In the genomic region with DNA sequence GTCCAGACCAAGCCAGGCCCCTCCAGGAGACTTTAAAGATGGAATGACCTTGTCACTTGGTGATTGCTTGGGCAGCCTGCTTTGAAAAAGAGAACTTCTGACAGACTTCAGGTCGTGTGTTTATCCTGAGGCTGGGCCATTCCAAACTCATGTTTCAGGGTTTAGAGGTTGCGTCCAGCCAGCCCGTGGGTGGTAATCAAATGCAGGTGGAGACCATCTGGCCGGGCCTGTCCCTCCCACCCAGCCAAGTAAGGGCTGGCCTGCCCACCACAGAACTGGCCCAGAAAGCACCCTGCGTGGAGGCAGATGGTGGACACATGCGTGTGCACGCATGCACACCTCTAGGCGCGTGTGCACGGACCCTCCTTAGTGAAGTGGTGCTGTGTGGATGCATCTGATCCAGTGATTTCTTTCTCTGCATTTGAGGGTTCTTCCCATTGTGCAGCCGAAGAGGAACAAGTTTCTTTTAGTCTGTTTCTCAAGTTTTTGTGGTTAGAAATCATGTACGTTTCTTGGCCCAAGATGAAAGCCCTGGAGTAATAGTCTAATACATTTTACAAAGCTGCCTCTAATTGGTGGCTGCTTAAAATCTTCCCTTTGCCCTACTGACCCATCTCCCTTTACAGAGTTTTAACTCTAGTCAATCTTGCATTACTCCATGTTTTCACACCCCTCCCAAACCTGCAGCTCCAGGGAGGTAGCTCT, we compare ENCODE assay signal across 13 cellular contexts. TPM values are rescaled to one million over a fixed set of nuclear protein-coding genes. Genes with fewer than 3 reads are reported as not detected.
A peak's percentile ranks its signal among the peaks of the same experiment; 100 is the strongest.
DNase-seq lines count a peak whose midpoint lies in the region; ATAC-seq and TF ChIP-seq lines count a peak whose summit lies in the region.
"Had no signal": no experiment of that assay in that cellular context is flagged by ENCODE, and none has a peak within 500 bp of the region (broad histone marks: within the 10 kb centered on the region; RNA-seq: fewer than 3 reads in every experiment).

No MANE protein-coding gene starts in this region.

- intact Hi-C loops in gastrocnemius medialis (cut with DNase I; ENCODE audit: low total_unique reads): no loop called here

- peak overlapping the region; percentile 55 for H3K27ac Mint-ChIP-seq in HFFc6
- H3K27ac Mint-ChIP-seq in mesothelial cell of epicardium: peak overlapping the region; percentile 75
- H3K27ac Mint-ChIP-seq: activated B cell treated with CpG ODN at 0.5 μM for 24 hours; stimulated activated naive CD8-positive, alpha-beta T cell treated with anti-CD3 and anti-CD28 coated beads, Interleukin-15, Interleukin-2, amounts not matched to agents 100 ng/mL and 50 ng/mL, for 24 hours had no signal

- no peak for TF ChIP-seq POLR2A in gastrocnemius medialis (IDR thresholded peaks at IDR 0.05)

- H3K27ac ChIP-seq in BLaER1 treated with 17β-estradiol and CSF1 and Interleukin-3, amounts not matched to agents 10 nM and 100 nM: peak overlapping the region in 1 of 11 experiments; percentile 6; a peak in 1 of 22 replicates
- H3K27ac ChIP-seq in gastrocnemius medialis: no peak overlapping the region

- DNase-seq in HFFc6 (peak; percentile 48), cerebellar cortex (ENCODE audit: low spot score) (peak; percentile 86), mesothelial cell of epicardium (ENCODE audit: low spot score in 2 of 2, unreplicated experiment in 2 of 2) (no peak), T-helper 2 cell (no peak), gastrocnemius medialis (no peak), NCI-H2171 (lab: John Stamatoyannopoulos, UW) (no peak)
- DNase-seq: activated B cell treated with CpG ODN at 0.5 μM for 24 hours, Calu3, NCI-H1092, small intestine had no signal

- ATAC-seq in GM18498 (IDR thresholded peaks at IDR 0.05; ENCODE audit: unreplicated experiment) (no peak), gastrocnemius medialis (no peak)

- no peak for TF ChIP-seq CTCF in HFFc6 (IDR thresholded peaks at IDR 0.05)
- TF ChIP-seq CTCF in mesothelial cell of epicardium (IDR thresholded peaks at IDR 0.05; ENCODE audit: unreplicated experiment): no peak
- no peak for TF ChIP-seq CTCF in gastrocnemius medialis (IDR thresholded peaks at IDR 0.05 in 4 of 5, conservative IDR thresholded peaks at IDR 0.05 in 1 of 5)

- no peaks in the 10 kb centered on the region for H3K9me3 Mint-ChIP-seq in HFFc6
- H3K9me3 Mint-ChIP-seq in mesothelial cell of epicardium: peaks cover 5% of the 10 kb centered on the region
- H3K9me3 Mint-ChIP-seq: activated B cell treated with CpG ODN at 0.5 μM for 24 hours; stimulated activated naive CD8-positive, alpha-beta T cell treated with anti-CD3 and anti-CD28 coated beads, Interleukin-15, Interleukin-2, amounts not matched to agents 100 ng/mL and 50 ng/mL, for 24 hours had no signal

- H3K4me1 Mint-ChIP-seq in HFFc6 (ENCODE audit: low read depth): peaks cover 44% of the 10 kb centered on the region
- H3K4me1 Mint-ChIP-seq in mesothelial cell of epicardium: peaks cover 15% of the 10 kb centered on the region

- no peaks in the 10 kb centered on the region for H3K27me3 ChIP-seq in BLaER1 treated with 17β-estradiol and CSF1 and Interleukin-3, amounts not matched to agents 10 nM and 100 nM
- H3K27me3 ChIP-seq in gastrocnemius medialis: no peaks in the 10 kb centered on the region

- peaks cover 0 to 8% (median 0%) of the 10 kb centered on the region in 11 experiments; a peak in 2 of 22 replicates for H3K9me3 ChIP-seq in BLaER1 treated with 17β-estradiol and CSF1 and Interleukin-3, amounts not matched to agents 10 nM and 100 nM (replicated peaks in 1 of 11)
- no peaks in the 10 kb centered on the region for H3K9me3 ChIP-seq in gastrocnemius medialis

- H3K36me3 ChIP-seq in BLaER1 treated with 17β-estradiol and CSF1 and Interleukin-3, amounts not matched to agents 10 nM and 100 nM: peaks cover 18 to 58% (median 28%) of the 10 kb centered on the region in 11 experiments
- no peaks in the 10 kb centered on the region for H3K36me3 ChIP-seq in gastrocnemius medialis

- peaks cover 10% of the 10 kb centered on the region; the same call in 1 of the 2 replicates for H3K36me3 Mint-ChIP-seq in HFFc6 (ENCODE audit: low read depth)
- peaks cover 19% of the 10 kb centered on the region for H3K36me3 Mint-ChIP-seq in mesothelial cell of epicardium

- no peak overlapping the region for H3K4me3 ChIP-seq in BLaER1 treated with 17β-estradiol and CSF1 and Interleukin-3, amounts not matched to agents 10 nM and 100 nM
- H3K4me3 ChIP-seq in gastrocnemius medialis: no peak overlapping the region

- H3K9ac ChIP-seq in BLaER1 treated with 17β-estradiol and CSF1 and Interleukin-3, amounts not matched to agents 10 nM and 100 nM: no peak overlapping the region

- H3K4me3 Mint-ChIP-seq in HFFc6 (peak overlapping the region; percentile 25), mesothelial cell of epicardium (no peak overlapping the region)
- H3K4me3 Mint-ChIP-seq: activated B cell treated with CpG ODN at 0.5 μM for 24 hours; stimulated activated naive CD8-positive, alpha-beta T cell treated with anti-CD3 and anti-CD28 coated beads, Interleukin-15, Interleukin-2, amounts not matched to agents 100 ng/mL and 50 ng/mL, for 24 hours had no signal

- H3K27me3 Mint-ChIP-seq in HFFc6 (ENCODE audit: insufficient read depth) (peaks cover 5% of the 10 kb centered on the region; the same call in 1 of the 2 replicates), mesothelial cell of epicardium (ENCODE audit: low read depth) (no peaks in the 10 kb centered on the region)
- H3K27me3 Mint-ChIP-seq: activated B cell treated with CpG ODN at 0.5 μM for 24 hours; stimulated activated naive CD8-positive, alpha-beta T cell treated with anti-CD3 and anti-CD28 coated beads, Interleukin-15, Interleukin-2, amounts not matched to agents 100 ng/mL and 50 ng/mL, for 24 hours had no signal

- H3K4me2 ChIP-seq in BLaER1 treated with 17β-estradiol and CSF1 and Interleukin-3, amounts not matched to agents 10 nM and 100 nM: peak overlapping the region; percentile 13 to 73 (median 46); a peak in 21 of 22 replicates

- in situ Hi-C loops in gastrocnemius medialis (cut with MboI; ENCODE audit: low sequenced_read_pairs in 4 of 4): no loop called here

- H4K20me1 ChIP-seq in BLaER1 treated with 17β-estradiol and CSF1 and Interleukin-3, amounts not matched to agents 10 nM and 100 nM: peaks cover 7 to 85% (median 14%) of the 10 kb centered on the region in 11 experiments; a peak in 15 of 22 replicates

- H3K4me1 ChIP-seq in BLaER1 treated with 17β-estradiol and CSF1 and Interleukin-3, amounts not matched to agents 10 nM and 100 nM: peaks cover 14 to 32% (median 20%) of the 10 kb centered on the region in 10 experiments; a peak in 19 of 20 replicates
- H3K4me1 ChIP-seq in gastrocnemius medialis: peaks cover 16 to 26% of the 10 kb centered on the region in 2 donors

RNA-seq across cellular contexts. Expression of a gene that starts 43.0 kb away (rescaled TPM):
- 10 to 100 TPM; 12.8 to 16.8 (median 15.2) TPM for total RNA-seq in HFFc6 (2021; fragmentation: NEBNext Ultra II Directional; extraction: Animal tissue kit (Norgen Biotek cat#: 25700))
- 32.4 to 33.4 TPM (median 32.7 TPM) in 3 replicates for total RNA-seq in mesothelial cell of epicardium
- total RNA-seq in gastrocnemius medialis: 10 to 100 TPM in 1 of 4 donors, 1 to 10 TPM in 3; 7.3 to 11.8 (median 7.9) TPM

RNA-seq across cellular contexts. Expression of a gene that starts 44.2 kb away (rescaled TPM):
- total RNA-seq in HFFc6 (2021; fragmentation: NEBNext Ultra II Directional; extraction: Animal tissue kit (Norgen Biotek cat#: 25700)): 100 to 1,000 TPM; 125 to 175 (median 152) TPM
- total RNA-seq in mesothelial cell of epicardium: 91.5 to 93.6 TPM (median 91.7 TPM) in 3 replicates
- 100 to 1,000 TPM; 212 to 261 (median 252) TPM for total RNA-seq in gastrocnemius medialis

Comparison
In these comparisons a context has a peak if more than half of its experiments do, and no peak if none do; other contexts are left out.
1. DNase-seq: peak in HFFc6 (single experiment) and cerebellar cortex (single experiment); none in mesothelial cell of epicardium (0 of 2), T-helper 2 cell (0 of 5), gastrocnemius medialis (0 of 2) and NCI-H2171 (single experiment).